In genomic region chr5:154214236-154215106, GRCh38 we compare ENCODE assay signal across 8 cellular contexts. TPM values are rescaled to one million over a fixed set of nuclear protein-coding genes. Genes with fewer than 3 reads are reported as not detected.
DNase-seq lines count a peak whose midpoint lies in the region; ATAC-seq, FAIRE-seq and TF ChIP-seq lines count a peak whose summit lies in the region.

No MANE protein-coding gene starts in this region.

- FAIRE-seq in K562 (lab: Jason Lieb, UNC), result no peak

- no peak for TF ChIP-seq RAD21 in K562 (CRISPR knock-in tag; conservative IDR thresholded peaks at IDR 0.05 in 1 of 2, IDR thresholded peaks at IDR 0.05 in 1 of 2)

- WGBS in K562 (ENCODE audit: insufficient coverage, low coverage, missing lambda C conversion rate), result 57% methylated on average over 5 of the region's 5 CpGs

- H3K27me3 ChIP-seq in K562 (ENCODE audit: control insufficient read depth in 2 of 2, insufficient read depth in 2 of 2, low read length in 2 of 2), result no peaks in the 10 kb centered on the region

- intact Hi-C loops in K562 (cut with micrococcal nuclease), result no loop called here

- no peaks in the 10 kb centered on the region; a peak in 1 of 5 replicates for H3K4me1 ChIP-seq in K562 (replicated peaks in 1 of 2; ENCODE audit: control insufficient read depth in 2 of 2, insufficient read depth in 2 of 2, low read length in 2 of 2)

- H3K36me3 ChIP-seq in K562 (ENCODE audit: control insufficient read depth, insufficient read depth, low read length), result peaks cover 3% of the 10 kb centered on the region; the same call in 1 of the 3 replicates

- H3K9me1 ChIP-seq in K562 (ENCODE audit: control insufficient read depth, insufficient read depth, low read length), result no peaks in the 10 kb centered on the region

- no peaks in the 10 kb centered on the region for H3K9me3 ChIP-seq in K562 (replicated peaks; ENCODE audit: control insufficient read depth, insufficient read depth, low read depth, low read length)

- ATAC-seq in GM19372 (IDR thresholded peaks at IDR 0.05; ENCODE audit: low read depth, unreplicated experiment) (peak; percentile 57), HG03439 (IDR thresholded peaks at IDR 0.05; ENCODE audit: unreplicated experiment) (peak; percentile 73), K562 (no peak)

- H2AFZ ChIP-seq in K562 (ENCODE audit: low read depth, low read length), result no peak overlapping the region

- DNase-seq in AG10803 (ENCODE audit: low read depth) (peak; percentile 50), K562 (ENCODE audit: extremely low read depth in 1 of 4, low spot score in 3 of 4) (no peak), mucosa of gallbladder (ENCODE audit: low spot score) (no peak), cerebellar cortex (ENCODE audit: low spot score) (no peak), NCI-H774 (lab: John Stamatoyannopoulos, UW) (no peak), HEK293T (ENCODE audit: extremely low spot score) (no peak)

- no peaks in the 10 kb centered on the region for H3K79me2 ChIP-seq in K562 (ENCODE audit: control insufficient read depth, insufficient read depth, low read length)

- TF ChIP-seq EP300 in K562 (IDR thresholded peaks at IDR 0.05; ENCODE audit: low read length), result no peak

- POLR2A ChIA-PET in K562 (lab: Yijun Ruan, JAX), result interaction anchor here (1.7 kb wide), 1 partner anchor 10 kb away, joined by 5 read pairs; no protein-coding TSS in a partner anchor
- POLR2A ChIA-PET in HEK293T (lab: Yijun Ruan, JAX), result no interaction called here

- H3K27ac ChIP-seq in K562 (ENCODE audit: extremely low read depth, low read depth, low read length), result no peak overlapping the region

- H4K20me1 ChIP-seq in K562 (replicated peaks; ENCODE audit: control insufficient read depth, insufficient read depth, low read length), result no peaks in the 10 kb centered on the region

- CTCF ChIA-PET in K562 (lab: Yijun Ruan, JAX; ENCODE audit: low intra/inter-chr PET ratio) (interaction anchor here (0.6 kb wide), 1 partner anchor 25 kb away, joined by 3 read pairs; no protein-coding TSS in a partner anchor), HEK293T (lab: Yijun Ruan, JAX) (no interaction called here)

- TF ChIP-seq POLR2A in K562 (conservative IDR thresholded peaks at IDR 0.05), result no peak

- BruUV-seq in K562 (replicated peaks; lab: Mats Ljungman, UMichigan), result no TSS peak

- H3K4me3 ChIP-seq in AG10803 (ENCODE audit: low read length) (no peak overlapping the region), K562 (no peak overlapping the region)

- no peak overlapping the region for H3K4me2 ChIP-seq in K562 (ENCODE audit: insufficient read depth, low read length)

- H3K9ac ChIP-seq in K562 (ENCODE audit: insufficient read depth in 1 of 2, low read depth in 2 of 2, low read length in 2 of 2), result no peak overlapping the region

- in situ Hi-C loops in K562 (cut with MboI), result no loop called here

- no peak for TF ChIP-seq CTCF in AG10803 (conservative IDR thresholded peaks at IDR 0.05; ENCODE audit: low read length)
- no peak for TF ChIP-seq CTCF in K562 (IDR thresholded peaks at IDR 0.05 in 2 of 3, conservative IDR thresholded peaks at IDR 0.05 in 1 of 3; ENCODE audit: insufficient read depth in 2 of 3, low read depth in 1 of 3, low read length in 3 of 3)

TF ChIP-seq in K562, 482 proteins besides CTCF, POLR2A, EP300 and RAD21:
- TF ChIP-seq CEBPB (tag; IDR thresholded peaks at IDR 0.05), result peak; percentile 75
- no peak for TF ChIP-seq CEBPG (CRISPR knock-in tag; IDR thresholded peaks at IDR 0.05)
- peak; percentile 73 to 76 for TF ChIP-seq CEBPG (tag; conservative IDR thresholded peaks at IDR 0.05 in 1 of 2, IDR thresholded peaks at IDR 0.05 in 1 of 2)
- no peak for TF ChIP-seq ZBTB49 (CRISPR knock-in tag; IDR thresholded peaks at IDR 0.05; ENCODE audit: borderline replicate concordance)

TF ChIP-seq in HEK293T, 16 proteins besides CTCF, POLR2A, EP300 and RAD21:
- TF ChIP-seq NFRKB (IDR thresholded peaks at IDR 0.05) (no peak), HDGF (IDR thresholded peaks at IDR 0.05; ENCODE audit: borderline replicate concordance) (no peak), FOXK2 (IDR thresholded peaks at IDR 0.05) (no peak), FOXA1 (IDR thresholded peaks at IDR 0.05) (no peak), ELF4 (IDR thresholded peaks at IDR 0.05) (no peak), PKNOX1 (IDR thresholded peaks at IDR 0.05) (no peak), ARNT (IDR thresholded peaks at IDR 0.05) (no peak), L3MBTL2 (conservative IDR thresholded peaks at IDR 0.05) (no peak), LEF1 (IDR thresholded peaks at IDR 0.05; ENCODE audit: borderline replicate concordance) (no peak), CTBP1 (IDR thresholded peaks at IDR 0.05; ENCODE audit: borderline replicate concordance) (no peak), TARDBP (IDR thresholded peaks at IDR 0.05) (no peak), SP1 (IDR thresholded peaks at IDR 0.05) (no peak), ZNF384 (IDR thresholded peaks at IDR 0.05) (no peak), BHLHE40 (IDR thresholded peaks at IDR 0.05; ENCODE audit: borderline replicate concordance) (no peak), FOXM1 (IDR thresholded peaks at IDR 0.05; ENCODE audit: borderline replicate concordance) (no peak), SUZ12 (IDR thresholded peaks at IDR 0.05) (no peak)

RNA-seq across cellular contexts. Expression of gene GALNT10, which starts 23.9 kb away (rescaled TPM):
- total RNA-seq in K562 (2011; cell fraction: chromatin; rRNA removed; ENCODE audit: low replicate concordance), result 88.6 and 134 TPM in 2 replicates
- 30.5 and 37.0 TPM in 2 replicates for total RNA-seq in K562 (2011; cell fraction: nucleolus; rRNA removed)
- total RNA-seq in K562 (2011; cell fraction: nucleoplasm; rRNA removed), result 49.3 and 71.1 TPM in 2 replicates
- total RNA-seq in K562 (2014; rRNA removed) (12.9 and 15.3 TPM in 2 replicates), K562 (2014; rRNA removed; fragmentation: Illumina TruSeq; extraction: Trizol) (14.0 and 14.4 TPM in 2 replicates), K562 (2015; rRNA removed; fragmentation: Illumina TruSeq; extraction: Trizol) (13.3 and 13.5 TPM in 2 replicates), K562 (2021) (23.8 and 24.6 TPM in 2 replicates), mucosa of gallbladder (50.8 TPM)
- polyA plus RNA-seq in K562 (2011; rRNA removed) (22.8 and 37.1 TPM in 2 replicates), K562 (2014; fragmentation: Illumina TruSeq; extraction: Trizol) (25.2 and 32.9 TPM in 2 replicates), K562 (2014; fragmentation: Nextera tagmentation; extraction: Ambion mirVana) (1 to 10 TPM; 4.6 to 5.2 TPM), K562 (2014; rRNA removed) (10.2 and 12.1 TPM in 2 replicates)
- 9.9 and 17.6 TPM in 2 replicates for polyA plus RNA-seq in K562 (2011; cell fraction: cytosol; rRNA removed)
- 18.9 and 35.9 TPM in 2 replicates for polyA plus RNA-seq in K562 (2011; cell fraction: nucleus; rRNA removed)
- polyA plus RNA-seq in K562 (2012), result 15.4 and 20.0 TPM in 2 replicates
- polyA minus RNA-seq in K562 (2011; rRNA and poly(A)+ RNA removed), result 38.8 and 57.4 TPM in 2 replicates
- polyA minus RNA-seq in K562 (2011; cell fraction: cytosol; rRNA and poly(A)+ RNA removed), result 16.7 and 17.4 TPM in 2 replicates
- 14.3 and 21.5 TPM in 2 replicates for polyA minus RNA-seq in K562 (2011; cell fraction: nucleus; rRNA and poly(A)+ RNA removed)
